In genomic region chr16:68834550-68834949, GRCh38 we compare ENCODE assay signal across 17 cellular contexts. TPM values are rescaled to one million over a fixed set of nuclear protein-coding genes. Genes with fewer than 3 reads are reported as not detected.
DNase-seq lines count a peak whose midpoint lies in the region; ATAC-seq and TF ChIP-seq lines count a peak whose summit lies in the region.
"Had no signal": no experiment of that assay in that cellular context is flagged by ENCODE, and none has a peak within 500 bp of the region (broad histone marks: within the 10 kb centered on the region; RNA-seq: fewer than 3 reads in every experiment).

No MANE protein-coding gene starts in this region.

- TF ChIP-seq CTCF in Calu3 (IDR thresholded peaks at IDR 0.05; ENCODE audit: unreplicated experiment) (no peak), VCaP (conservative IDR thresholded peaks at IDR 0.05) (no peak), prostate gland (IDR thresholded peaks at IDR 0.05) (no peak), breast epithelium (IDR thresholded peaks at IDR 0.05) (no peak)

- H3K9me3 ChIP-seq in prostate gland (no peaks in the 10 kb centered on the region), breast epithelium (no peaks in the 10 kb centered on the region)
- H3K9me3 ChIP-seq: A549, BE2C had no signal

- intact Hi-C loops in Calu3 (cut with micrococcal nuclease; ENCODE audit: unreplicated experiment): no loop called here
- intact Hi-C loops in prostate gland (cut with DNase I): no loop called here
- intact Hi-C loops in breast epithelium (cut with DNase I; ENCODE audit: low total_unique reads): no loop called here

- BruUV-seq in Calu3 (replicated peaks; lab: Mats Ljungman, UMichigan): TSS peak; percentile 78

- no peaks in the 10 kb centered on the region for H3K4me1 Mint-ChIP-seq in Calu3 (ENCODE audit: low read depth, unreplicated experiment)
- no peaks in the 10 kb centered on the region for H3K4me1 Mint-ChIP-seq in activated naive CD8-positive, alpha-beta T cell treated with anti-CD3 and anti-CD28 coated beads for 36 hours
- H3K4me1 Mint-ChIP-seq: H9 had no signal

- peaks cover 62% of the 10 kb centered on the region for H3K36me3 Mint-ChIP-seq in Calu3 (ENCODE audit: insufficient read depth, unreplicated experiment)
- H3K36me3 Mint-ChIP-seq in activated naive CD8-positive, alpha-beta T cell treated with anti-CD3 and anti-CD28 coated beads for 36 hours: no peaks in the 10 kb centered on the region
- H3K36me3 Mint-ChIP-seq: CD14-positive monocyte; CD8-positive, alpha-beta T cell had no signal

- CTCF ChIA-PET in Calu3 (lab: Charles Lee): no interaction called here

- H3K4me1 ChIP-seq in prostate gland (replicated peaks): no peaks in the 10 kb centered on the region
- H3K4me1 ChIP-seq in breast epithelium: no peaks in the 10 kb centered on the region
- H3K4me1 ChIP-seq: A549, BE2C had no signal

- no peak for DNase-seq in Calu3
- DNase-seq in left lobe of liver (ENCODE audit: low spot score): no peak
- DNase-seq in prostate gland (ENCODE audit: low spot score): peak; percentile 48
- DNase-seq in activated naive CD8-positive, alpha-beta T cell treated with anti-CD3 and anti-CD28 coated beads for 36 hours: no peak
- DNase-seq in superior temporal gyrus (ENCODE audit: extremely low spot score): no peak
- no peak for DNase-seq in 8988T
- no peak for DNase-seq in breast epithelium (ENCODE audit: low spot score in 2 of 2)
- DNase-seq: BE2C; CD8-positive, alpha-beta T cell; COR-L47; DMS53; GOT3; H9 had no signal

- no peaks in the 10 kb centered on the region for H3K9me3 Mint-ChIP-seq in Calu3 (ENCODE audit: low read depth, unreplicated experiment)
- no peaks in the 10 kb centered on the region for H3K9me3 Mint-ChIP-seq in activated naive CD8-positive, alpha-beta T cell treated with anti-CD3 and anti-CD28 coated beads for 36 hours
- H3K9me3 Mint-ChIP-seq: CD8-positive, alpha-beta T cell; H9 had no signal

- ATAC-seq in left lobe of liver: peak; percentile 26
- ATAC-seq: A549; CD8-positive, alpha-beta T cell; HepG2 had no signal

- H3K27me3 ChIP-seq in prostate gland (replicated peaks; ENCODE audit: insufficient read depth) (no peaks in the 10 kb centered on the region), breast epithelium (no peaks in the 10 kb centered on the region)
- H3K27me3 ChIP-seq: BE2C had no signal

- no peak overlapping the region for H3K4me3 Mint-ChIP-seq in Calu3 (ENCODE audit: low read depth, unreplicated experiment)
- no peak overlapping the region for H3K4me3 Mint-ChIP-seq in activated naive CD8-positive, alpha-beta T cell treated with anti-CD3 and anti-CD28 coated beads for 36 hours
- H3K4me3 Mint-ChIP-seq: CD14-positive monocyte; CD8-positive, alpha-beta T cell; H9 had no signal

- no peaks in the 10 kb centered on the region for H3K27me3 Mint-ChIP-seq in Calu3 (ENCODE audit: unreplicated experiment)
- H3K27me3 Mint-ChIP-seq in activated naive CD8-positive, alpha-beta T cell treated with anti-CD3 and anti-CD28 coated beads for 36 hours: no peaks in the 10 kb centered on the region

- TF ChIP-seq POLR2A in prostate gland (IDR thresholded peaks at IDR 0.05): no peak
- TF ChIP-seq POLR2A in breast epithelium (IDR thresholded peaks at IDR 0.05): no peak

- WGBS in prostate gland: 59% methylated on average over 1 of the region's 1 CpG

- H3K27ac ChIP-seq in VCaP (0 out of 2 replicates have a peak overlapping the region, but pooled peaks have one; percentile 5), prostate gland (no peak overlapping the region), breast epithelium (no peak overlapping the region)
- H3K27ac ChIP-seq: A549 had no signal

- H3K27ac Mint-ChIP-seq in Calu3 (ENCODE audit: unreplicated experiment): no peak overlapping the region
- H3K27ac Mint-ChIP-seq in activated naive CD8-positive, alpha-beta T cell treated with anti-CD3 and anti-CD28 coated beads for 36 hours: no peak overlapping the region
- H3K27ac Mint-ChIP-seq: CD14-positive monocyte; CD8-positive, alpha-beta T cell had no signal

- H3K4me3 ChIP-seq in prostate gland (no peak overlapping the region), breast epithelium (no peak overlapping the region)
- H3K4me3 ChIP-seq: A549 had no signal

- H3K36me3 ChIP-seq in prostate gland (peaks cover 0 to 3% of the 10 kb centered on the region in 2 donors), breast epithelium (no peaks in the 10 kb centered on the region)
- H3K36me3 ChIP-seq: BE2C had no signal

RNA-seq across cellular contexts. Expression of gene TANGO6, which starts 8.8 kb away (rescaled TPM):
- 18.0 TPM in 2 replicates for total RNA-seq in Calu3 (2022)
- total RNA-seq in left lobe of liver: 12.2 TPM
- total RNA-seq in prostate gland: 10 to 100 TPM; 13.1 to 28.6 TPM
- 10 to 100 TPM; 25.2 to 30.5 TPM for total RNA-seq in activated naive CD8-positive, alpha-beta T cell treated with anti-CD3 and anti-CD28 coated beads for 36 hours
- total RNA-seq in breast epithelium: 10 to 100 TPM; 13.4 to 26.1 (median 24.6) TPM
